ENCODE assay signal across 21 cellular contexts in genomic region chr1:156401175-156401574, GRCh38. TPM values are rescaled to one million over a fixed set of nuclear protein-coding genes. Genes with fewer than 3 reads are reported as not detected.
"Had no signal": no experiment of that assay in that cellular context is flagged by ENCODE, and none has a peak within 500 bp of the region (broad histone marks: within the 10 kb centered on the region; RNA-seq: fewer than 3 reads in every experiment).

No MANE protein-coding gene starts in this region.

- H3K4me3 ChIP-seq: heart left ventricle, pancreas, sigmoid colon, tibial nerve, vagina had no signal

- FAIRE-seq: colon, pancreas had no signal

- H3K36me3 Mint-ChIP-seq: activated naive CD8-positive, alpha-beta T cell; naive thymus-derived CD4-positive, alpha-beta T cell had no signal

- H3K27ac ChIP-seq: heart left ventricle, neutrophil, pancreas, sigmoid colon, tibial nerve, vagina, WERI-Rb-1 had no signal

- H3K27ac Mint-ChIP-seq: activated naive CD8-positive, alpha-beta T cell had no signal

- H3K9me3 Mint-ChIP-seq: naive thymus-derived CD4-positive, alpha-beta T cell had no signal

- H3K9me3 ChIP-seq: heart left ventricle, neutrophil, pancreas, sigmoid colon, tibial nerve, vagina had no signal

- DNase-seq: activated CD4-positive, alpha-beta T cell treated with anti-CD3 and anti-CD28 coated beads for 1 hour; activated CD4-positive, alpha-beta T cell treated with anti-CD3 and anti-CD28 coated beads, Interleukin-2, amount 50 U/mL, for 4 hours; activated gamma-delta T cell treated with Interleukin-2 at 50 U/mL for 16 hours; foreskin melanocyte; heart left ventricle; kidney glomerular epithelial cell; mesenchymal stem cell; naive thymus-derived CD4-positive, alpha-beta T cell; pancreas; sigmoid colon; stimulated activated CD4-positive, alpha-beta T cell treated with anti-CD3 and anti-CD28 coated beads, Interleukin-4, amount 100 ng/mL, for 4 hours; stimulated activated naive CD4-positive, alpha-beta T cell; WERI-Rb-1 had no signal

- H3K36me3 ChIP-seq: heart left ventricle, neutrophil, pancreas, sigmoid colon, tibial nerve, vagina, WERI-Rb-1 had no signal

- H3K4me3 Mint-ChIP-seq: activated naive CD8-positive, alpha-beta T cell; naive thymus-derived CD4-positive, alpha-beta T cell had no signal

- ATAC-seq: heart left ventricle; naive thymus-derived CD4-positive, alpha-beta T cell; pancreas had no signal

- H3K27me3 ChIP-seq: pancreas, vagina had no signal

- H3K4me1 ChIP-seq: heart left ventricle, pancreas, sigmoid colon, tibial nerve, vagina had no signal

RNA-seq across cellular contexts. Expression of gene RHBG, which starts 32.2 kb away (rescaled TPM):
- total RNA-seq: cardiac septum; epithelial cell of proximal tubule; naive thymus-derived CD4-positive, alpha-beta T cell; sigmoid colon; T-helper 2 cell treated with Interferon-gamma antibody and Interleukin-4, amounts not matched to agents 100 ng/mL and 5 ng/mL, for 36 hours; tibial nerve; vagina had no signal
- polyA plus RNA-seq: heart left ventricle; naive thymus-derived CD4-positive, alpha-beta T cell; sigmoid colon had no signal
